22 cellular contexts compared by ENCODE assay signal in the genomic region with DNA sequence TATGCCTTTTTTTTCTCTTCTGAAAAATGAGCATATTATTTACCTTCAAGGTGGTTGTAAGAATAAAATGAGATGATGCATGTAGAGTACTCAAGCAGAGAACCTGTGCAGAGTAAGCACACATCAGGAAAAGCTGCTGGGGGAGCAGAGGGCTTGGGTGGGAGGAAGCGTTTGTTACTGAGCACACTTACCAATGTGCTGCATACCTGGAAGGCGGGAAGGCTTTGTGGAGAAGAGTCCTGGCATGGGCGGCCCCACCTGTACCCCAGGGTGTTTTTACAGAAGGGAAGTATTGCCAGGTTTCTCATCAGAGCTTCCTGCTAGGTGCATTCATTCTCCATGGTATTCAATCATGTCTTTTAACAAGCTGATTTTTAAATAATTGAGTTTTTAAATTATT.
"Had no signal": no experiment of that assay in that cellular context is flagged by ENCODE, and none has a peak within 500 bp of the region (broad histone marks: within the 10 kb centered on the region; RNA-seq: fewer than 3 reads in every experiment).

No MANE protein-coding gene starts in this region.

- H3K4me1 ChIP-seq: Peyer's patch, SJSA1 had no signal

- H3K27ac Mint-ChIP-seq: activated CD4-positive, alpha-beta T cell treated with anti-CD3 and anti-CD28 coated beads, Interleukin-2, amount 10 ng/mL, durations not matched to agents 24 days and 14 days; activated naive CD8-positive, alpha-beta T cell treated with anti-CD3 and anti-CD28 coated beads, Interleukin-2, amount 10 ng/mL, durations not matched to agents 7 days and 5 days had no signal

- H3K9me3 ChIP-seq: adrenal gland, Peyer's patch, SJSA1 had no signal

- H3K27me3 Mint-ChIP-seq: activated CD4-positive, alpha-beta T cell treated with anti-CD3 and anti-CD28 coated beads, Interleukin-2, amount 10 ng/mL, durations not matched to agents 24 days and 14 days; activated naive CD8-positive, alpha-beta T cell treated with anti-CD3 and anti-CD28 coated beads, Interleukin-2, amount 10 ng/mL, durations not matched to agents 7 days and 5 days had no signal

- H3K4me3 ChIP-seq: adrenal gland, Peyer's patch, SJSA1 had no signal

- H3K27me3 ChIP-seq: adrenal gland, Peyer's patch, SJSA1 had no signal

- H3K4me3 Mint-ChIP-seq: activated CD4-positive, alpha-beta T cell treated with anti-CD3 and anti-CD28 coated beads, Interleukin-2, amount 10 ng/mL, durations not matched to agents 24 days and 14 days; activated naive CD8-positive, alpha-beta T cell treated with anti-CD3 and anti-CD28 coated beads, Interleukin-2, amount 10 ng/mL, durations not matched to agents 7 days and 5 days had no signal

- H3K27ac ChIP-seq: adrenal gland, Peyer's patch, RWPE1, SJSA1 had no signal

- H3K9me3 Mint-ChIP-seq: activated CD4-positive, alpha-beta T cell treated with anti-CD3 and anti-CD28 coated beads, Interleukin-2, amount 10 ng/mL, durations not matched to agents 24 days and 14 days; activated naive CD8-positive, alpha-beta T cell treated with anti-CD3 and anti-CD28 coated beads, Interleukin-2, amount 10 ng/mL, durations not matched to agents 7 days and 5 days had no signal

- DNase-seq: activated CD4-positive, alpha-beta T cell treated with anti-CD3 and anti-CD28 coated beads for 1 hour; activated CD4-positive, alpha-beta T cell treated with anti-CD3 and anti-CD28 coated beads, Interleukin-2, amount 10 ng/mL, durations not matched to agents 24 days and 14 days; activated CD4-positive, alpha-beta T cell treated with anti-CD3 and anti-CD28 coated beads, Interleukin-2, amount 50 U/mL, for 48 hours; activated naive CD4-positive, alpha-beta T cell treated with anti-CD3 and anti-CD28 coated beads, Interleukin-2, amount 50 U/mL, for 16 hours; activated naive CD8-positive, alpha-beta T cell treated with anti-CD3 and anti-CD28 coated beads, Interleukin-2, amount 10 ng/mL, durations not matched to agents 7 days and 5 days; activated T-cell treated with anti-CD3 and anti-CD28 coated beads for 4 hours; adrenal gland; anterior cingulate cortex; cerebellar nuclear complex; KG1; NCI-H1048; NCI-H1417; NCI-H1930; NCI-H2171; NCI-H226; NCI-H526 treated with DMSO at 0.1 percent for 48 hours; NCI-H82; NK-92 treated with Interleukin-12 subunit alpha and Interleukin-12 subunit beta, amount 100 ng/mL, for 24 hours; Peyer's patch; SHP77 had no signal
